13 cellular contexts compared by ENCODE assay signal in genomic region chr12:77494306-77494705, GRCh38.
"Had no signal": no experiment of that assay in that cellular context is flagged by ENCODE, and none has a peak within 500 bp of the region (broad histone marks: within the 10 kb centered on the region; RNA-seq: fewer than 3 reads in every experiment).

No MANE protein-coding gene starts in this region.

- H3K4me3 Mint-ChIP-seq: activated T-helper 1 cell treated with anti-CD3 and anti-CD28 coated beads, Interleukin-12 subunit alpha, Interleukin-12 subunit beta, Interleukin-2, Interleukin-4 antibody, amounts not matched to agents 30 ng/mL and 10 ng/mL and 1 ng/mL, durations not matched to agents 14 hours and 24 hours and 36 hours; natural killer cell treated with Interleukin-12 subunit alpha and Interleukin-12 subunit beta and Interleukin-15 and Interleukin-18, amount 100 ng/mL, for 72 hours; stimulated activated naive B cell treated with anti-CD40 and anti-IgM and Interleukin-4, amounts not matched to agents 10 μg/mL and 1 μg/mL and 100 μg/mL, for 72 hours had no signal

- H3K36me3 Mint-ChIP-seq: natural killer cell treated with Interleukin-12 subunit alpha and Interleukin-12 subunit beta and Interleukin-15 and Interleukin-18, amount 100 ng/mL, for 72 hours; stimulated activated naive B cell treated with anti-CD40 and anti-IgM and Interleukin-4, amounts not matched to agents 10 μg/mL and 1 μg/mL and 100 μg/mL, for 72 hours had no signal

- H3K4me1 Mint-ChIP-seq: stimulated activated naive B cell treated with anti-CD40 and anti-IgM and Interleukin-4, amounts not matched to agents 10 μg/mL and 1 μg/mL and 100 μg/mL, for 72 hours had no signal

- H3K4me3 ChIP-seq: esophagus muscularis mucosa, heart left ventricle, skin epidermis, thyroid gland had no signal

- H3K27me3 Mint-ChIP-seq: natural killer cell treated with Interleukin-12 subunit alpha and Interleukin-12 subunit beta and Interleukin-15 and Interleukin-18, amount 100 ng/mL, for 72 hours; stimulated activated naive B cell treated with anti-CD40 and anti-IgM and Interleukin-4, amounts not matched to agents 10 μg/mL and 1 μg/mL and 100 μg/mL, for 72 hours had no signal

- H3K27ac Mint-ChIP-seq: activated T-helper 1 cell treated with anti-CD3 and anti-CD28 coated beads, Interleukin-12 subunit alpha, Interleukin-12 subunit beta, Interleukin-2, Interleukin-4 antibody, amounts not matched to agents 30 ng/mL and 10 ng/mL and 1 ng/mL, durations not matched to agents 14 hours and 24 hours and 36 hours; natural killer cell treated with Interleukin-12 subunit alpha and Interleukin-12 subunit beta and Interleukin-15 and Interleukin-18, amount 100 ng/mL, for 72 hours; stimulated activated naive B cell treated with anti-CD40 and anti-IgM and Interleukin-4, amounts not matched to agents 10 μg/mL and 1 μg/mL and 100 μg/mL, for 72 hours had no signal

- DNase-seq: activated CD4-positive, CD25-positive, alpha-beta regulatory T cell treated with anti-CD3 and anti-CD28 coated beads, Interleukin-2, amount 50 U/mL, for 72 hours; aorta; caudate nucleus; stimulated activated CD4-positive, alpha-beta T cell treated with anti-CD3 and anti-CD28 coated beads, Interleukin-15, amount 100 ng/mL, for 24 hours; stimulated activated CD4-positive, alpha-beta T cell treated with anti-CD3 and anti-CD28 coated beads, Interleukin-4, amount 100 ng/mL, for 1 hour; stimulated activated naive B cell treated with anti-CD40 and anti-IgM and Interleukin-4, amounts not matched to agents 10 μg/mL and 1 μg/mL and 100 μg/mL, for 72 hours; T-helper 9 cell had no signal

- H3K9me3 Mint-ChIP-seq: stimulated activated naive B cell treated with anti-CD40 and anti-IgM and Interleukin-4, amounts not matched to agents 10 μg/mL and 1 μg/mL and 100 μg/mL, for 72 hours had no signal
